In genomic region chr6:37819802-37820712, GRCh38 we compare ENCODE assay signal across 8 cellular contexts. TPM values are rescaled to one million over a fixed set of nuclear protein-coding genes. Genes with fewer than 3 reads are reported as not detected.
A peak's percentile ranks its signal among the peaks of the same experiment; 100 is the strongest.
DNase-seq lines count a peak whose midpoint lies in the region; ATAC-seq and TF ChIP-seq lines count a peak whose summit lies in the region.

No MANE protein-coding gene starts in this region.

- H3K36me3 ChIP-seq in heart right ventricle (no peaks in the 10 kb centered on the region), uterus (no peaks in the 10 kb centered on the region)

- no peaks in the 10 kb centered on the region for H3K36me3 Mint-ChIP-seq in progenitor cell of endocrine pancreas (ENCODE audit: insufficient read depth)

- H3K27ac Mint-ChIP-seq in progenitor cell of endocrine pancreas, result peak overlapping the region; percentile 99

- H3K9me3 ChIP-seq in heart right ventricle (no peaks in the 10 kb centered on the region), uterus (no peaks in the 10 kb centered on the region)

- peak; percentile 14 for ATAC-seq in HG03432 (IDR thresholded peaks at IDR 0.05; ENCODE audit: unreplicated experiment)
- ATAC-seq in heart right ventricle, result peak in 6 of 8 donors; percentile 3 to 28 (median 8)

- H3K27me3 Mint-ChIP-seq in progenitor cell of endocrine pancreas, result no peaks in the 10 kb centered on the region

- no peaks in the 10 kb centered on the region for H3K9me3 Mint-ChIP-seq in progenitor cell of endocrine pancreas (ENCODE audit: low read depth)

- intact Hi-C loops in heart right ventricle (cut with DNase I) (loop anchor here in 5 of 10 donors (5.0 to 10.0 kb wide), 6 partner anchors 37 to 195 kb away; no protein-coding TSS in a partner anchor), uterus (cut with DNase I; ENCODE audit: low total_unique reads) (no loop called here)

- DNase-seq in COLO668 (lab: John Stamatoyannopoulos, UW; ENCODE audit: unreplicated experiment) (peak; percentile 13), SW 1271 (lab: John Stamatoyannopoulos, UW) (peak; percentile 15 to 70), heart right ventricle (peak; percentile 52 to 71), progenitor cell of endocrine pancreas (ENCODE audit: low spot score, unreplicated experiment) (peak; percentile 16), uterus (peak; percentile 49 to 53), HuH-7 (ENCODE audit: low spot score) (no peak)

- no peak for TF ChIP-seq POLR2A in uterus (IDR thresholded peaks at IDR 0.05)

- TF ChIP-seq CTCF in heart right ventricle (IDR thresholded peaks at IDR 0.05) (no peak), progenitor cell of endocrine pancreas (IDR thresholded peaks at IDR 0.05; ENCODE audit: unreplicated experiment) (no peak), uterus (IDR thresholded peaks at IDR 0.05) (no peak)

- H3K4me3 Mint-ChIP-seq in progenitor cell of endocrine pancreas (ENCODE audit: low read depth), result peak overlapping the region; percentile 95

- peak overlapping the region; percentile 55 to 90 (median 76) for H3K4me3 ChIP-seq in heart right ventricle
- peak overlapping the region; percentile 87 to 98 for H3K4me3 ChIP-seq in uterus

- H3K4me1 ChIP-seq in heart right ventricle, result peaks cover 7 to 58% (median 53%) of the 10 kb centered on the region in 9 donors
- no peaks in the 10 kb centered on the region for H3K4me1 ChIP-seq in uterus

- H3K4me1 Mint-ChIP-seq in progenitor cell of endocrine pancreas (ENCODE audit: low read depth), result peaks cover 48% of the 10 kb centered on the region

- 0 to 1% (median 1%) methylated on average over 22 to 70 of the region's 71 CpGs for WGBS in adipose tissue, 3 donors
- WGBS in heart right ventricle, 2 donors, result 1% methylated on average over 32 to 70 of the region's 71 CpGs

- H3K27ac ChIP-seq in adipose tissue (ENCODE audit: low read depth, low read length) (peak overlapping the region; percentile 83), heart right ventricle (peak overlapping the region; percentile 90 to 100 (median 98)), uterus (peak overlapping the region; percentile 95 to 99)

- H3K27me3 ChIP-seq in heart right ventricle (no peaks in the 10 kb centered on the region), uterus (no peaks in the 10 kb centered on the region)

RNA-seq across cellular contexts. Expression of gene ZFAND3, which starts 0.5 kb away (rescaled TPM):
- polyA plus RNA-seq in adipose tissue (10 to 100 TPM; 25.9 to 45.2 (median 42.1) TPM), heart right ventricle (10 to 100 TPM; 24.4 to 43.7 TPM)
- total RNA-seq in heart right ventricle (100 to 1,000 TPM in 7 of 10 donors, 10 to 100 TPM in 3; 79.5 to 123 (median 108) TPM), progenitor cell of endocrine pancreas (92.7 and 102 TPM in 2 replicates), uterus (10 to 100 TPM in 3 of 4 donors, 1 to 10 TPM in 1; 5.0 to 81.9 (median 54.6) TPM)
